1 cellular context compared by ENCODE assay signal in the genomic region with DNA sequence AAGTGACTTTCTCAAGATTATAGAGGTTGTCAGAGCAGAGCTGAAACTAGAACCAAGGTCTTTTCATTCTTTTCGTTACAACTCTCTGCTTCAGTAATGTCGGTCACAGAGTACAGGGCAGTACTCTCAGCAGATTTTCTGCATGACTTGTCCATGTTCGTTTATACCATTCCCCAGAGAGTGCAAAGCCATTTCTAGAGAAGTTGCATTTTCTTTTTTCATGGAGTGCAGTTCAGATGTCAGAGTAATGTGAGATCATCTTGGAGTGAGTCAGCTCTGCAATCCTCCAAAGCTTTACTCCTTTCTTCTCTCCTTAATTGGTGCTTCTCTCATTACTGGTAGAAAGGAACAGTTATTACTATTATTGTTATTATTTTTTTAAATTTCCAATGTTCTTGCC.
TF ChIP-seq lines count a peak whose summit lies in the region.

No MANE protein-coding gene starts in this region.

TF ChIP-seq in HEK293, 187 proteins besides CTCF, POLR2A, EP300 and RAD21 (continued from another document and continues in another):
- peak; percentile 87; the same call in 1 of the 2 replicates for TF ChIP-seq TRIM28 (IDR thresholded peaks at IDR 0.05; ENCODE audit: borderline replicate concordance, low read length)
- TF ChIP-seq, protein P1, sequence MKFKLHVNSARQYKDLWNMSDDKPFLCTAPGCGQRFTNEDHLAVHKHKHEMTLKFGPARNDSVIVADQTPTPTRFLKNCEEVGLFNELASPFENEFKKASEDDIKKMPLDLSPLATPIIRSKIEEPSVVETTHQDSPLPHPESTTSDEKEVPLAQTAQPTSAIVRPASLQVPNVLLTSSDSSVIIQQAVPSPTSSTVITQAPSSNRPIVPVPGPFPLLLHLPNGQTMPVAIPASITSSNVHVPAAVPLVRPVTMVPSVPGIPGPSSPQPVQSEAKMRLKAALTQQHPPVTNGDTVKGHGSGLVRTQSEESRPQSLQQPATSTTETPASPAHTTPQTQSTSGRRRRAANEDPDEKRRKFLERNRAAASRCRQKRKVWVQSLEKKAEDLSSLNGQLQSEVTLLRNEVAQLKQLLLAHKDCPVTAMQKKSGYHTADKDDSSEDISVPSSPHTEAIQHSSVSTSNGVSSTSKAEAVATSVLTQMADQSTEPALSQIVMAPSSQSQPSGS (tag by site-specific recombination; IDR thresholded peaks at IDR 0.05; ENCODE audit: low read depth): no peak
- no peak for TF ChIP-seq SCRT2 (tag by site-specific recombination; IDR thresholded peaks at IDR 0.05)
- TF ChIP-seq GLIS2 (tag by site-specific recombination; IDR thresholded peaks at IDR 0.05): no peak
- TF ChIP-seq YY2 (tag by site-specific recombination; IDR thresholded peaks at IDR 0.05): no peak
- TF ChIP-seq, protein P2, sequence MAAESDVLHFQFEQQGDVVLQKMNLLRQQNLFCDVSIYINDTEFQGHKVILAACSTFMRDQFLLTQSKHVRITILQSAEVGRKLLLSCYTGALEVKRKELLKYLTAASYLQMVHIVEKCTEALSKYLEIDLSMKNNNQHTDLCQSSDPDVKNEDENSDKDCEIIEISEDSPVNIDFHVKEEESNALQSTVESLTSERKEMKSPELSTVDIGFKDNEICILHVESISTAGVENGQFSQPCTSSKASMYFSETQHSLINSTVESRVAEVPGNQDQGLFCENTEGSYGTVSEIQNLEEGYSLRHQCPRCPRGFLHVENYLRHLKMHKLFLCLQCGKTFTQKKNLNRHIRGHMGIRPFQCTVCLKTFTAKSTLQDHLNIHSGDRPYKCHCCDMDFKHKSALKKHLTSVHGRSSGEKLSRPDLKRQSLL (tag by site-specific recombination; IDR thresholded peaks at IDR 0.05): peak; percentile 8; the same call in 1 of the 2 replicates
- TF ChIP-seq ZNF521 (tag by site-specific recombination; IDR thresholded peaks at IDR 0.05): no peak
- TF ChIP-seq KLF7 (tag by site-specific recombination; IDR thresholded peaks at IDR 0.05; ENCODE audit: borderline replicate concordance): no peak
- no peak for TF ChIP-seq ZNF664 (tag by site-specific recombination; IDR thresholded peaks at IDR 0.05)
- no peak for TF ChIP-seq EGR2 (tag by site-specific recombination; IDR thresholded peaks at IDR 0.05; ENCODE audit: low read depth)
- no peak for TF ChIP-seq ZNF433 (tag by site-specific recombination; IDR thresholded peaks at IDR 0.05; ENCODE audit: low read depth)
- TF ChIP-seq ZNF530 (tag by site-specific recombination; IDR thresholded peaks at IDR 0.05; ENCODE audit: low read depth): no peak
- TF ChIP-seq, protein P3, sequence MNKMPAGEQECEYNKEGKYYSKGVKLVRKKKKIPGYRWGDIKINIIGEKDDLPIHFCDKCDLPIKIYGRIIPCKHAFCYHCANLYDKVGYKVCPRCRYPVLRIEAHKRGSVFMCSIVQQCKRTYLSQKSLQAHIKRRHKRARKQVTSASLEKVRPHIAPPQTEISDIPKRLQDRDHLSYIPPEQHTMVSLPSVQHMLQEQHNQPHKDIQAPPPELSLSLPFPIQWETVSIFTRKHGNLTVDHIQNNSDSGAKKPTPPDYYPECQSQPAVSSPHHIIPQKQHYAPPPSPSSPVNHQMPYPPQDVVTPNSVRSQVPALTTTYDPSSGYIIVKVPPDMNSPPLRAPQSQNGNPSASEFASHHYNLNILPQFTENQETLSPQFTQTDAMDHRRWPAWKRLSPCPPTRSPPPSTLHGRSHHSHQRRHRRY (tag by site-specific recombination; IDR thresholded peaks at IDR 0.05): no peak
- TF ChIP-seq ZNF341 (tag by site-specific recombination; IDR thresholded peaks at IDR 0.05; ENCODE audit: low read depth): no peak
- TF ChIP-seq MEIS1 (CRISPR knock-in tag; IDR thresholded peaks at IDR 0.05; ENCODE audit: borderline replicate concordance): no peak
- no peak for TF ChIP-seq ZNF211 (tag by site-specific recombination; IDR thresholded peaks at IDR 0.05; ENCODE audit: low read depth)
- TF ChIP-seq ZFHX2 (tag by site-specific recombination; conservative IDR thresholded peaks at IDR 0.05): no peak
- TF ChIP-seq, protein P4, sequence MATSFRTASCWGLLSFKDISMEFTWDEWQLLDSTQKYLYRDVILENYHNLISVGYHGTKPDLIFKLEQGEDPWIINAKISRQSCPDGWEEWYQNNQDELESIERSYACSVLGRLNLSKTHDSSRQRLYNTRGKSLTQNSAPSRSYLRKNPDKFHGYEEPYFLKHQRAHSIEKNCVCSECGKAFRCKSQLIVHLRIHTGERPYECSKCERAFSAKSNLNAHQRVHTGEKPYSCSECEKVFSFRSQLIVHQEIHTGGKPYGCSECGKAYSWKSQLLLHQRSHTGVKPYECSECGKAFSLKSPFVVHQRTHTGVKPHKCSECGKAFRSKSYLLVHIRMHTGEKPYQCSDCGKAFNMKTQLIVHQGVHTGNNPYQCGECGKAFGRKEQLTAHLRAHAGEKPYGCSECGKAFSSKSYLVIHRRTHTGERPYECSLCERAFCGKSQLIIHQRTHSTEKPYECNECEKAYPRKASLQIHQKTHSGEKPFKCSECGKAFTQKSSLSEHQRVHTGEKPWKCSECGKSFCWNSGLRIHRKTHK (tag by site-specific recombination; IDR thresholded peaks at IDR 0.05): no peak
- TF ChIP-seq, protein P5, sequence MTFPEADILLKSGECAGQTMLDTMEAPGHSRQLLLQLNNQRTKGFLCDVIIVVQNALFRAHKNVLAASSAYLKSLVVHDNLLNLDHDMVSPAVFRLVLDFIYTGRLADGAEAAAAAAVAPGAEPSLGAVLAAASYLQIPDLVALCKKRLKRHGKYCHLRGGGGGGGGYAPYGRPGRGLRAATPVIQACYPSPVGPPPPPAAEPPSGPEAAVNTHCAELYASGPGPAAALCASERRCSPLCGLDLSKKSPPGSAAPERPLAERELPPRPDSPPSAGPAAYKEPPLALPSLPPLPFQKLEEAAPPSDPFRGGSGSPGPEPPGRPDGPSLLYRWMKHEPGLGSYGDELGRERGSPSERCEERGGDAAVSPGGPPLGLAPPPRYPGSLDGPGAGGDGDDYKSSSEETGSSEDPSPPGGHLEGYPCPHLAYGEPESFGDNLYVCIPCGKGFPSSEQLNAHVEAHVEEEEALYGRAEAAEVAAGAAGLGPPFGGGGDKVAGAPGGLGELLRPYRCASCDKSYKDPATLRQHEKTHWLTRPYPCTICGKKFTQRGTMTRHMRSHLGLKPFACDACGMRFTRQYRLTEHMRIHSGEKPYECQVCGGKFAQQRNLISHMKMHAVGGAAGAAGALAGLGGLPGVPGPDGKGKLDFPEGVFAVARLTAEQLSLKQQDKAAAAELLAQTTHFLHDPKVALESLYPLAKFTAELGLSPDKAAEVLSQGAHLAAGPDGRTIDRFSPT (tag by site-specific recombination; IDR thresholded peaks at IDR 0.05): peak; percentile 44; the same call in 1 of the 2 replicates
- TF ChIP-seq WT1 (tag by site-specific recombination; IDR thresholded peaks at IDR 0.05): peak; percentile 44; the same call in 1 of the 2 replicates
- no peak for TF ChIP-seq ZNF837 (tag by site-specific recombination; IDR thresholded peaks at IDR 0.05)
- no peak for TF ChIP-seq ZBTB1 (tag by site-specific recombination; IDR thresholded peaks at IDR 0.05)
- no peak for TF ChIP-seq ZNF423 (tag by site-specific recombination; IDR thresholded peaks at IDR 0.05)
- no peak for TF ChIP-seq ZNF146 (tag by site-specific recombination; IDR thresholded peaks at IDR 0.05)
- TF ChIP-seq ZNF501 (tag by site-specific recombination; IDR thresholded peaks at IDR 0.05): no peak
- no peak for TF ChIP-seq ZNF549 (tag by site-specific recombination; IDR thresholded peaks at IDR 0.05)
- TF ChIP-seq PRDM1 (tag by site-specific recombination; IDR thresholded peaks at IDR 0.05): 0 out of 2 replicates have a peak, but pooled peaks have one; percentile 49
- TF ChIP-seq ZNF624 (tag by site-specific recombination; IDR thresholded peaks at IDR 0.05): no peak
- no peak for TF ChIP-seq SETDB1 (IDR thresholded peaks at IDR 0.05; ENCODE audit: insufficient read length, low read length)
- TF ChIP-seq, protein P6, sequence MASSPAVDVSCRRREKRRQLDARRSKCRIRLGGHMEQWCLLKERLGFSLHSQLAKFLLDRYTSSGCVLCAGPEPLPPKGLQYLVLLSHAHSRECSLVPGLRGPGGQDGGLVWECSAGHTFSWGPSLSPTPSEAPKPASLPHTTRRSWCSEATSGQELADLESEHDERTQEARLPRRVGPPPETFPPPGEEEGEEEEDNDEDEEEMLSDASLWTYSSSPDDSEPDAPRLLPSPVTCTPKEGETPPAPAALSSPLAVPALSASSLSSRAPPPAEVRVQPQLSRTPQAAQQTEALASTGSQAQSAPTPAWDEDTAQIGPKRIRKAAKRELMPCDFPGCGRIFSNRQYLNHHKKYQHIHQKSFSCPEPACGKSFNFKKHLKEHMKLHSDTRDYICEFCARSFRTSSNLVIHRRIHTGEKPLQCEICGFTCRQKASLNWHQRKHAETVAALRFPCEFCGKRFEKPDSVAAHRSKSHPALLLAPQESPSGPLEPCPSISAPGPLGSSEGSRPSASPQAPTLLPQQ (tag by site-specific recombination; IDR thresholded peaks at IDR 0.05): no peak
- TF ChIP-seq ZBTB21 (tag by site-specific recombination; IDR thresholded peaks at IDR 0.05): 0 out of 2 replicates have a peak, but pooled peaks have one; percentile 32
- TF ChIP-seq KLF9 (tag by site-specific recombination; IDR thresholded peaks at IDR 0.05; ENCODE audit: low read depth): no peak
- TF ChIP-seq ZNF777 (tag by site-specific recombination; IDR thresholded peaks at IDR 0.05; ENCODE audit: borderline replicate concordance): no peak
- TF ChIP-seq ZNF354C (tag by site-specific recombination; IDR thresholded peaks at IDR 0.05; ENCODE audit: borderline replicate concordance, low read depth): no peak
- peak; percentile 57; the same call in 1 of the 2 replicates for TF ChIP-seq ZEB2 (tag by site-specific recombination; IDR thresholded peaks at IDR 0.05)
- TF ChIP-seq ZNF558 (tag by site-specific recombination; IDR thresholded peaks at IDR 0.05): no peak
- TF ChIP-seq, protein P7, sequence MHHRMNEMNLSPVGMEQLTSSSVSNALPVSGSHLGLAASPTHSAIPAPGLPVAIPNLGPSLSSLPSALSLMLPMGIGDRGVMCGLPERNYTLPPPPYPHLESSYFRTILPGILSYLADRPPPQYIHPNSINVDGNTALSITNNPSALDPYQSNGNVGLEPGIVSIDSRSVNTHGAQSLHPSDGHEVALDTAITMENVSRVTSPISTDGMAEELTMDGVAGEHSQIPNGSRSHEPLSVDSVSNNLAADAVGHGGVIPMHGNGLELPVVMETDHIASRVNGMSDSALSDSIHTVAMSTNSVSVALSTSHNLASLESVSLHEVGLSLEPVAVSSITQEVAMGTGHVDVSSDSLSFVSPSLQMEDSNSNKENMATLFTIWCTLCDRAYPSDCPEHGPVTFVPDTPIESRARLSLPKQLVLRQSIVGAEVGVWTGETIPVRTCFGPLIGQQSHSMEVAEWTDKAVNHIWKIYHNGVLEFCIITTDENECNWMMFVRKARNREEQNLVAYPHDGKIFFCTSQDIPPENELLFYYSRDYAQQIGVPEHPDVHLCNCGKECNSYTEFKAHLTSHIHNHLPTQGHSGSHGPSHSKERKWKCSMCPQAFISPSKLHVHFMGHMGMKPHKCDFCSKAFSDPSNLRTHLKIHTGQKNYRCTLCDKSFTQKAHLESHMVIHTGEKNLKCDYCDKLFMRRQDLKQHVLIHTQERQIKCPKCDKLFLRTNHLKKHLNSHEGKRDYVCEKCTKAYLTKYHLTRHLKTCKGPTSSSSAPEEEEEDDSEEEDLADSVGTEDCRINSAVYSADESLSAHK (tag by site-specific recombination; IDR thresholded peaks at IDR 0.05): no peak
- TF ChIP-seq ZNF248 (tag by site-specific recombination; IDR thresholded peaks at IDR 0.05): no peak
- TF ChIP-seq ZNF19 (tag by site-specific recombination; IDR thresholded peaks at IDR 0.05; ENCODE audit: low read depth): no peak
- peak; percentile 57; the same call in 1 of the 2 replicates for TF ChIP-seq ZNF629 (tag by site-specific recombination; IDR thresholded peaks at IDR 0.05)
- no peak for TF ChIP-seq ZNF416 (tag by site-specific recombination; IDR thresholded peaks at IDR 0.05)
- TF ChIP-seq GLIS1 (tag by site-specific recombination; IDR thresholded peaks at IDR 0.05): no peak
- TF ChIP-seq, protein P8, sequence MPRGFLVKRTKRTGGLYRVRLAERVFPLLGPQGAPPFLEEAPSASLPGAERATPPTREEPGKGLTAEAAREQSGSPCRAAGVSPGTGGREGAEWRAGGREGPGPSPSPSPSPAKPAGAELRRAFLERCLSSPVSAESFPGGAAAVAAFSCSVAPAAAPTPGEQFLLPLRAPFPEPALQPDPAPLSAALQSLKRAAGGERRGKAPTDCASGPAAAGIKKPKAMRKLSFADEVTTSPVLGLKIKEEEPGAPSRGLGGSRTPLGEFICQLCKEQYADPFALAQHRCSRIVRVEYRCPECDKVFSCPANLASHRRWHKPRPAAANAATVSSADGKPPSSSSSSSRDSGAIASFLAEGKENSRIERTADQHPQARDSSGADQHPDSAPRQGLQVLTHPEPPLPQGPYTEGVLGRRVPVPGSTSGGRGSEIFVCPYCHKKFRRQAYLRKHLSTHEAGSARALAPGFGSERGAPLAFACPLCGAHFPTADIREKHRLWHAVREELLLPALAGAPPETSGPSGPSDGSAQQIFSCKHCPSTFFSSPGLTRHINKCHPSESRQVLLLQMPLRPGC (tag by site-specific recombination; IDR thresholded peaks at IDR 0.05): peak; percentile 79
- TF ChIP-seq ZNF214 (tag by site-specific recombination; IDR thresholded peaks at IDR 0.05; ENCODE audit: borderline replicate concordance): no peak
- TF ChIP-seq ZSCAN16 (tag by site-specific recombination; IDR thresholded peaks at IDR 0.05): no peak
- TF ChIP-seq, protein P9, sequence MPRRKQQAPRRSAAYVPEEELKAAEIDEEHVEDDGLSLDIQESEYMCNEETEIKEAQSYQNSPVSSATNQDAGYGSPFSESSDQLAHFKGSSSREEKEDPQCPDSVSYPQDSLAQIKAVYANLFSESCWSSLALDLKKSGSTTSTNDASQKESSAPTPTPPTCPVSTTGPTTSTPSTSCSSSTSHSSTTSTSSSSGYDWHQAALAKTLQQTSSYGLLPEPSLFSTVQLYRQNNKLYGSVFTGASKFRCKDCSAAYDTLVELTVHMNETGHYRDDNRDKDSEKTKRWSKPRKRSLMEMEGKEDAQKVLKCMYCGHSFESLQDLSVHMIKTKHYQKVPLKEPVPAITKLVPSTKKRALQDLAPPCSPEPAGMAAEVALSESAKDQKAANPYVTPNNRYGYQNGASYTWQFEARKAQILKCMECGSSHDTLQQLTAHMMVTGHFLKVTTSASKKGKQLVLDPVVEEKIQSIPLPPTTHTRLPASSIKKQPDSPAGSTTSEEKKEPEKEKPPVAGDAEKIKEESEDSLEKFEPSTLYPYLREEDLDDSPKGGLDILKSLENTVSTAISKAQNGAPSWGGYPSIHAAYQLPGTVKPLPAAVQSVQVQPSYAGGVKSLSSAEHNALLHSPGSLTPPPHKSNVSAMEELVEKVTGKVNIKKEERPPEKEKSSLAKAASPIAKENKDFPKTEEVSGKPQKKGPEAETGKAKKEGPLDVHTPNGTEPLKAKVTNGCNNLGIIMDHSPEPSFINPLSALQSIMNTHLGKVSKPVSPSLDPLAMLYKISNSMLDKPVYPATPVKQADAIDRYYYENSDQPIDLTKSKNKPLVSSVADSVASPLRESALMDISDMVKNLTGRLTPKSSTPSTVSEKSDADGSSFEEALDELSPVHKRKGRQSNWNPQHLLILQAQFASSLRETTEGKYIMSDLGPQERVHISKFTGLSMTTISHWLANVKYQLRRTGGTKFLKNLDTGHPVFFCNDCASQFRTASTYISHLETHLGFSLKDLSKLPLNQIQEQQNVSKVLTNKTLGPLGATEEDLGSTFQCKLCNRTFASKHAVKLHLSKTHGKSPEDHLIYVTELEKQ (tag by site-specific recombination; IDR thresholded peaks at IDR 0.05; ENCODE audit: borderline replicate concordance): no peak
